Comparison of ENCODE assay signal across 10 cellular contexts in genomic region chr3:23811919-23812318, GRCh38. TPM values are rescaled to one million over a fixed set of nuclear protein-coding genes. Genes with fewer than 3 reads are reported as not detected.
DNase-seq lines count a peak whose midpoint lies in the region; ATAC-seq, FAIRE-seq and TF ChIP-seq lines count a peak whose summit lies in the region.
"Had no signal": no experiment of that assay in that cellular context is flagged by ENCODE, and none has a peak within 500 bp of the region (broad histone marks: within the 10 kb centered on the region; RNA-seq: fewer than 3 reads in every experiment).

No MANE protein-coding gene starts in this region.

- H3K36me3 Mint-ChIP-seq in activated CD8-positive, alpha-beta T cell treated with anti-CD3 and anti-CD28 coated beads for 36 hours (ENCODE audit: low read depth): peaks cover 46% of the 10 kb centered on the region

- POLR2A ChIA-PET in A549 (lab: Yijun Ruan, JAX): interaction anchor here (0.8 kb wide), 1 partner anchor 105 kb away, joined by 3 read pairs; the partner anchor contains the start of genes NKIRAS1 and RPL15
- POLR2A ChIA-PET in activated CD8-positive, alpha-beta T cell treated with anti-CD3 and anti-CD28 coated beads for 36 hours (lab: Charles Lee): interaction anchor here (0.8 to 1.6 kb wide), 2 partner anchors 8 to 106 kb away, joined by 3 to 10 read pairs; partner anchors contain the start of genes NKIRAS1 and RPL15

- intact Hi-C loops in activated CD8-positive, alpha-beta T cell treated with anti-CD3 and anti-CD28 coated beads for 36 hours (cut with micrococcal nuclease): no loop called here
- intact Hi-C loops in head of caudate nucleus (cut with DNase I): loop anchor here (10.0 kb wide), 1 partner anchor 607 kb away; the partner anchor contains the start of gene UBE2E2
- intact Hi-C loops in esophagus squamous epithelium (cut with DNase I): no loop called here

- H3K36me3 ChIP-seq in esophagus squamous epithelium: peaks cover 0 to 11% (median 0%) of the 10 kb centered on the region in 3 donors

- peak overlapping the region; percentile 82 for H3K4me2 ChIP-seq in A549

- ATAC-seq in A549 (no peak), GM19023 (IDR thresholded peaks at IDR 0.05; ENCODE audit: unreplicated experiment) (peak; percentile 38), HG03039 (IDR thresholded peaks at IDR 0.05; ENCODE audit: unreplicated experiment) (peak; percentile 44)
- ATAC-seq in activated CD8-positive, alpha-beta T cell treated with anti-CD3 and anti-CD28 coated beads for 36 hours: peak; percentile 52

- peak overlapping the region; percentile 28 for H3K27ac Mint-ChIP-seq in activated CD8-positive, alpha-beta T cell treated with anti-CD3 and anti-CD28 coated beads for 36 hours

- CTCF ChIA-PET in A549 (lab: Yijun Ruan, JAX): interaction anchor here (1.2 to 1.4 kb wide), 2 partner anchors 62 to 677 kb away, joined by 3 to 5 read pairs; no protein-coding TSS in a partner anchor
- CTCF ChIA-PET in activated CD8-positive, alpha-beta T cell treated with anti-CD3 and anti-CD28 coated beads for 36 hours (lab: Charles Lee): interaction anchor here (0.8 kb wide), 2 partner anchors 15 to 20 kb away, joined by 3 to 5 read pairs; no protein-coding TSS in a partner anchor

- TF ChIP-seq CTCF in A549 (IDR thresholded peaks at IDR 0.05): no peak
- TF ChIP-seq CTCF in activated CD8-positive, alpha-beta T cell treated with anti-CD3 and anti-CD28 coated beads for 36 hours (IDR thresholded peaks at IDR 0.05): no peak
- no peak for TF ChIP-seq CTCF in esophagus squamous epithelium (IDR thresholded peaks at IDR 0.05)

- peak overlapping the region; percentile 66; the same call in 1 of the 3 replicates for H3K4me3 ChIP-seq in A549
- H3K4me3 ChIP-seq in esophagus squamous epithelium: no peak overlapping the region

- H3K27me3 Mint-ChIP-seq in activated CD8-positive, alpha-beta T cell treated with anti-CD3 and anti-CD28 coated beads for 36 hours: no peaks in the 10 kb centered on the region

- peaks cover 37% of the 10 kb centered on the region for H3K4me1 ChIP-seq in A549
- peaks cover 18 to 52% (median 34%) of the 10 kb centered on the region in 3 donors for H3K4me1 ChIP-seq in esophagus squamous epithelium

- H3K9me3 Mint-ChIP-seq in activated CD8-positive, alpha-beta T cell treated with anti-CD3 and anti-CD28 coated beads for 36 hours: no peaks in the 10 kb centered on the region

- TF ChIP-seq RAD21 in A549 (conservative IDR thresholded peaks at IDR 0.05 in 1 of 2, IDR thresholded peaks at IDR 0.05 in 1 of 2): no peak

- H3K4me3 Mint-ChIP-seq in activated CD8-positive, alpha-beta T cell treated with anti-CD3 and anti-CD28 coated beads for 36 hours: peak overlapping the region; percentile 84

- no peaks in the 10 kb centered on the region for H3K9me3 ChIP-seq in A549
- H3K9me3 ChIP-seq in esophagus squamous epithelium: no peaks in the 10 kb centered on the region

- TF ChIP-seq EP300 in A549 (IDR thresholded peaks at IDR 0.05): no peak

- H3K27ac ChIP-seq in A549 (no peak overlapping the region), esophagus squamous epithelium (no peak overlapping the region)

- no peaks in the 10 kb centered on the region for H3K27me3 ChIP-seq in esophagus squamous epithelium

- H3K4me1 Mint-ChIP-seq in activated CD8-positive, alpha-beta T cell treated with anti-CD3 and anti-CD28 coated beads for 36 hours (ENCODE audit: low read depth): peaks cover 63% of the 10 kb centered on the region

- TF ChIP-seq POLR2A in A549 (IDR thresholded peaks at IDR 0.05; ENCODE audit: low read length) (no peak), esophagus squamous epithelium (IDR thresholded peaks at IDR 0.05) (no peak)

- no peak for FAIRE-seq in A549 (lab: Jason Lieb, UNC)

- DNase-seq in A549 (ENCODE audit: low read depth in 1 of 2, low spot score in 1 of 2): no peak
- no peak for DNase-seq in activated CD8-positive, alpha-beta T cell treated with anti-CD3 and anti-CD28 coated beads for 36 hours
- no peak for DNase-seq in head of caudate nucleus
- DNase-seq in medulla oblongata (ENCODE audit: extremely low spot score): no peak
- DNase-seq in DMS79 treated with DMSO at 0.1 percent for 48 hours (lab: John Stamatoyannopoulos, UW): no peak
- no peak for DNase-seq in esophagus squamous epithelium (lab: John Stamatoyannopoulos, UW)
- DNase-seq: DND-41, NCI-H510A had no signal

TF ChIP-seq in A549, 52 proteins besides CTCF, POLR2A, EP300 and RAD21:
- TF ChIP-seq HOXB13 (CRISPR knock-in tag; IDR thresholded peaks at IDR 0.05; ENCODE audit: low read depth) (no peak), HOXA7 (CRISPR knock-in tag; IDR thresholded peaks at IDR 0.05) (no peak), RCOR1 (IDR thresholded peaks at IDR 0.05; ENCODE audit: low read depth, low read length) (no peak), TP53 (CRISPR knock-in tag; IDR thresholded peaks at IDR 0.05) (no peak), EHF (CRISPR knock-in tag; IDR thresholded peaks at IDR 0.05) (no peak), HES2 (IDR thresholded peaks at IDR 0.05) (no peak), MAX (IDR thresholded peaks at IDR 0.05) (no peak), FOSL2 (IDR thresholded peaks at IDR 0.05) (no peak), FOSL2 (CRISPR knock-in tag; IDR thresholded peaks at IDR 0.05) (no peak), SMC3 (IDR thresholded peaks at IDR 0.05) (no peak)

RNA-seq across cellular contexts. Expression of gene UBE2E1, which starts 6.2 kb away (rescaled TPM):
- polyA plus RNA-seq in A549 (2011; rRNA removed) (171 and 198 TPM in 2 replicates), A549 (2017; fragmentation: RNase III; extraction: RNeasy Plus Mini Kit Qiagen cat#74134 plus additional on column Dnase treatment) (151 to 156 TPM (median 151 TPM) in 3 replicates)
- polyA plus RNA-seq in A549 (2012; cell fraction: cytosol; rRNA removed): 59.9 and 61.9 TPM in 2 replicates
- polyA plus RNA-seq in A549 (2012; cell fraction: nucleus; rRNA removed): 22.3 and 29.9 TPM in 2 replicates
- polyA minus RNA-seq in A549 (2011; rRNA and poly(A)+ RNA removed): 51.7 and 53.0 TPM in 2 replicates
- 10 to 100 TPM; 79.0 to 80.3 TPM for total RNA-seq in activated CD8-positive, alpha-beta T cell treated with anti-CD3 and anti-CD28 coated beads for 36 hours
- total RNA-seq in esophagus squamous epithelium: 100 to 1,000 TPM in 2 of 4 donors, 10 to 100 TPM in 2; 83.9 to 115 (median 104) TPM

Comparison
In these comparisons a context has a peak if more than half of its experiments do, and no peak if none do; other contexts are left out.
1. ATAC-seq: peak in GM19023 (single experiment), HG03039 (single experiment) and activated CD8-positive, alpha-beta T cell treated with anti-CD3 and anti-CD28 coated beads for 36 hours (single experiment); none in A549 (0 of 2).